Comparison of ENCODE assay signal across 1 cellular context in the genomic region with DNA sequence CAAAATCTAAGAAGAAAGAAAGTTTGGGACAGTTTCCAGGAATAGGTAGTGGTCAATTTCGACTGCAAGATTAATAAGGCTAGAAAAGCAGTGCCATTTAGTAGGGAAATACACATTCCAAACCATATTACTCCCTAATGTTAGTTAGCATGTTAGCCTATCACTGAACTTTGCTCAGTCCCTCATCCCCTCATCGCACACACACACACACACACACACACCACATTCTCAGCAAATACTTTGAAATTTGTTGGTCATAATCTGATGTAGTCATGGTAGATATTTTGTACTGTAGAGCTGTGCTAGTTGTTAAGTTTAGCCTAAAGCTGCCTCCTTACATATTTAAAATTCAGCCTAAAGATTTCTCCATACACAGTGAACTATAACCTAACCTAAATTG.
TF ChIP-seq lines count a peak whose summit lies in the region.

No MANE protein-coding gene starts in this region.

TF ChIP-seq in GM23338, 12 proteins besides CTCF, POLR2A, EP300 and RAD21 (continued from another document):
- TF ChIP-seq EZH2phosphoT487 (IDR thresholded peaks at IDR 0.05; ENCODE audit: unreplicated experiment) (no peak), POLR2AphosphoS5 (IDR thresholded peaks at IDR 0.05; ENCODE audit: low read depth) (no peak)
